ENCODE assay signal across 7 cellular contexts in genomic region chr6:111259089-111259831, GRCh38.
A peak's percentile ranks its signal among the peaks of the same experiment; 100 is the strongest.
DNase-seq lines count a peak whose midpoint lies in the region; ATAC-seq, FAIRE-seq and TF ChIP-seq lines count a peak whose summit lies in the region.

No MANE protein-coding gene starts in this region.

- peak overlapping the region; percentile 82 for H3K27ac ChIP-seq in K562 (ENCODE audit: extremely low read depth, low read depth, low read length)

- H3K9me1 ChIP-seq in K562 (ENCODE audit: control insufficient read depth, insufficient read depth, low read length): no peaks in the 10 kb centered on the region

- peak overlapping the region; percentile 88 for H2AFZ ChIP-seq in K562 (ENCODE audit: low read depth, low read length)

- peak overlapping the region; percentile 76 for H3K4me3 ChIP-seq in K562

- no peaks in the 10 kb centered on the region for H3K9me3 ChIP-seq in K562 (replicated peaks; ENCODE audit: control insufficient read depth, insufficient read depth, low read depth, low read length)

- no peaks in the 10 kb centered on the region for H3K27me3 ChIP-seq in K562 (ENCODE audit: control insufficient read depth in 2 of 2, insufficient read depth in 2 of 2, low read length in 2 of 2)

- TF ChIP-seq RAD21 in K562 (CRISPR knock-in tag; conservative IDR thresholded peaks at IDR 0.05 in 1 of 2, IDR thresholded peaks at IDR 0.05 in 1 of 2): peak; percentile 98

- TF ChIP-seq POLR2A in K562 (conservative IDR thresholded peaks at IDR 0.05): peak; percentile 84

- peaks cover 36% of the 10 kb centered on the region for H3K79me2 ChIP-seq in K562 (ENCODE audit: control insufficient read depth, insufficient read depth, low read length)

- intact Hi-C loops in K562 (cut with micrococcal nuclease) (loop anchor here (1.0 to 5.0 kb wide), 6 partner anchors 202 to 784 kb away; no protein-coding TSS in a partner anchor), sciatic nerve (cut with DNase I) (no loop called here)

- under 1% methylated on average over 38 of the region's 59 CpGs for WGBS in K562 (ENCODE audit: insufficient coverage, low coverage, missing lambda C conversion rate)

- peak; percentile 73 for TF ChIP-seq EP300 in K562 (IDR thresholded peaks at IDR 0.05; ENCODE audit: low read length)

- POLR2A ChIA-PET in K562 (lab: Yijun Ruan, JAX): interaction anchor here (0.6 to 2.0 kb wide), 8 partner anchors 10 to 383 kb away, joined by 3 to 19 read pairs (median 6); partner anchors contain the start of gene REV3L

- no peaks in the 10 kb centered on the region for H4K20me1 ChIP-seq in K562 (replicated peaks; ENCODE audit: control insufficient read depth, insufficient read depth, low read length)

- peaks cover 15 to 16% of the 10 kb centered on the region in 2 experiments; a peak in 4 of 5 replicates for H3K4me1 ChIP-seq in K562 (replicated peaks in 1 of 2; ENCODE audit: control insufficient read depth in 2 of 2, insufficient read depth in 2 of 2, low read length in 2 of 2)

- TSS peak; percentile 64 for BruUV-seq in K562 (replicated peaks; lab: Mats Ljungman, UMichigan)

- DNase-seq in GM18507 (ENCODE audit: extremely low spot score, insufficient read length, low read depth) (peak; percentile 98), NCI-H2029 (lab: John Stamatoyannopoulos, UW) (peak; percentile 99), T1000 (lab: John Stamatoyannopoulos, UW) (peak; percentile 96), K562 (ENCODE audit: extremely low read depth in 1 of 4, low spot score in 3 of 4) (peak; percentile 97 to 100 (median 97)), iPS DF 19.7 (ENCODE audit: low read depth, low spot score) (peak; percentile 99), sciatic nerve (ENCODE audit: low spot score) (peak; percentile 100)

- in situ Hi-C loops in K562 (cut with MboI): loop anchor here (25.0 kb wide), 1 partner anchor 378 kb away; no protein-coding TSS in a partner anchor

- CTCF ChIA-PET in K562 (lab: Yijun Ruan, JAX; ENCODE audit: low intra/inter-chr PET ratio): interaction anchor here (0.6 to 1.8 kb wide), 4 partner anchors 219 to 383 kb away, joined by 4 to 14 read pairs (median 4); no protein-coding TSS in a partner anchor

- TF ChIP-seq CTCF in K562 (IDR thresholded peaks at IDR 0.05 in 2 of 3, conservative IDR thresholded peaks at IDR 0.05 in 1 of 3; ENCODE audit: insufficient read depth in 2 of 3, low read depth in 1 of 3, low read length in 3 of 3): peak; percentile 93 to 99 (median 97)

- peak; percentile 100 for FAIRE-seq in GM18507 (lab: Jason Lieb, UNC)
- FAIRE-seq in K562 (lab: Jason Lieb, UNC): peak; percentile 98

- peaks cover 12% of the 10 kb centered on the region for H3K36me3 ChIP-seq in K562 (ENCODE audit: control insufficient read depth, insufficient read depth, low read length)

- peak overlapping the region; percentile 83 for H3K4me2 ChIP-seq in K562 (ENCODE audit: insufficient read depth, low read length)

- ATAC-seq in HG02981 (IDR thresholded peaks at IDR 0.05; ENCODE audit: unreplicated experiment): peak; percentile 99
- ATAC-seq in K562: peak; percentile 92
- ATAC-seq in sciatic nerve: peak; percentile 100

- H3K9ac ChIP-seq in K562 (ENCODE audit: insufficient read depth in 1 of 2, low read depth in 2 of 2, low read length in 2 of 2): peak overlapping the region; percentile 65 to 94

TF ChIP-seq in K562, 482 proteins besides CTCF, POLR2A, EP300 and RAD21 (continues in another document):
- peak; percentile 73 for TF ChIP-seq POLR2B (IDR thresholded peaks at IDR 0.05; ENCODE audit: low read depth, partially characterized antibody)
- TF ChIP-seq ZNF121 (CRISPR knock-in tag; conservative IDR thresholded peaks at IDR 0.05): no peak
- no peak; the same call in 1 of the 2 replicates for TF ChIP-seq ZC3H4 (CRISPR knock-in tag; IDR thresholded peaks at IDR 0.05; ENCODE audit: borderline replicate concordance)
- no peak for TF ChIP-seq ZNF76 (CRISPR knock-in tag; IDR thresholded peaks at IDR 0.05; ENCODE audit: borderline replicate concordance)
- peak; percentile 67; the same call in 1 of the 2 replicates for TF ChIP-seq ZNF24 (IDR thresholded peaks at IDR 0.05)
- no peak for TF ChIP-seq HOXB6 (CRISPR knock-in tag; IDR thresholded peaks at IDR 0.05; ENCODE audit: borderline replicate concordance)
- TF ChIP-seq DIDO1 (tag; IDR thresholded peaks at IDR 0.05; ENCODE audit: low read depth): 0 out of 2 replicates have a peak, but pooled peaks have one; percentile 34
- TF ChIP-seq KLF6 (CRISPR knock-in tag; IDR thresholded peaks at IDR 0.05; ENCODE audit: borderline replicate concordance): 0 out of 2 replicates have a peak, but pooled peaks have one; percentile 27
- TF ChIP-seq TBL1XR1 (IDR thresholded peaks at IDR 0.05; ENCODE audit: low read length in 2 of 2): peak; percentile 26 to 48; a peak in 1 of 4 replicates
- no peak for TF ChIP-seq FOXM1 (IDR thresholded peaks at IDR 0.05; ENCODE audit: low read depth)
- no peak for TF ChIP-seq FOXM1 (CRISPR knock-in tag; IDR thresholded peaks at IDR 0.05; ENCODE audit: low read depth)
- peak; percentile 90 for TF ChIP-seq E2F1 (CRISPR knock-in tag; IDR thresholded peaks at IDR 0.05)
- no peak for TF ChIP-seq ARID3B (CRISPR knock-in tag; IDR thresholded peaks at IDR 0.05; ENCODE audit: borderline replicate concordance)
- TF ChIP-seq ARNT (IDR thresholded peaks at IDR 0.05): no peak
- TF ChIP-seq PML (IDR thresholded peaks at IDR 0.05; ENCODE audit: low read length): no peak
- peak; percentile 86 for TF ChIP-seq TFAP4 (CRISPR knock-in tag; IDR thresholded peaks at IDR 0.05; ENCODE audit: borderline replicate concordance)
- TF ChIP-seq POLR2AphosphoS2 (IDR thresholded peaks at IDR 0.05; ENCODE audit: low read length): no peak
- no peak for TF ChIP-seq ZNF311 (CRISPR knock-in tag; IDR thresholded peaks at IDR 0.05)
- no peak for TF ChIP-seq CBX8 (IDR thresholded peaks at IDR 0.05; ENCODE audit: borderline replicate concordance, extremely low read depth, low read depth, low read length, poor library complexity, severe bottlenecking)
- no peak for TF ChIP-seq BCL6 (CRISPR knock-in tag; IDR thresholded peaks at IDR 0.05)
- TF ChIP-seq STAT6 (CRISPR knock-in tag; IDR thresholded peaks at IDR 0.05): peak; percentile 87; the same call in 1 of the 2 replicates
- no peak for TF ChIP-seq ZKSCAN3 (CRISPR knock-in tag; IDR thresholded peaks at IDR 0.05)

Comparison
In these comparisons a context has a peak if more than half of its experiments do, and no peak if none do; other contexts are left out.
1. Peak in every context shown above with its lines: DNase-seq, ATAC-seq, H3K4me3 ChIP-seq and H3K27ac ChIP-seq.